ENCODE assay signal across 14 cellular contexts in genomic region chr15:98025237-98025636, GRCh38.
DNase-seq lines count a peak whose midpoint lies in the region; ATAC-seq and TF ChIP-seq lines count a peak whose summit lies in the region.
"Had no signal": no experiment of that assay in that cellular context is flagged by ENCODE, and none has a peak within 500 bp of the region (broad histone marks: within the 10 kb centered on the region; RNA-seq: fewer than 3 reads in every experiment).

No MANE protein-coding gene starts in this region.

- H3K4me1 ChIP-seq in mesendoderm (ENCODE audit: control insufficient read depth, low read depth, low read length), result no peaks in the 10 kb centered on the region
- peaks cover 0 to 3% (median 0%) of the 10 kb centered on the region in 4 donors for H3K4me1 ChIP-seq in stomach

- H3K18ac ChIP-seq in mesendoderm (ENCODE audit: low read length), result no peak overlapping the region

- DNase-seq in BJ (ENCODE audit: low read depth), result peak; percentile 64
- DNase-seq in LHCN-M2 (ENCODE audit: low read depth), result peak; percentile 48
- DNase-seq in epithelial cell of proximal tubule (ENCODE audit: low read depth), result peak; percentile 75
- peak; percentile 23 for DNase-seq in mesendoderm
- no peak for DNase-seq in NCI-H1930 (lab: John Stamatoyannopoulos, UW)
- DNase-seq in NCI-H2029 (lab: John Stamatoyannopoulos, UW), result no peak
- DNase-seq in stomach, result no peak
- DNase-seq: activated CD4-positive, CD25-positive, alpha-beta regulatory T cell treated with anti-CD3 and anti-CD28 coated beads, Interleukin-2, amount 50 U/mL, for 72 hours; activated CD8-positive, alpha-beta memory T cell treated with anti-CD3 and anti-CD28 coated beads, Interleukin-2, amount 50 U/mL, for 4 hours; central memory CD4-positive, alpha-beta T cell; MM.1S; substantia nigra had no signal

- H4K5ac ChIP-seq in mesendoderm (ENCODE audit: low read length), result no peak overlapping the region

- POLR2A ChIA-PET in BJ (lab: Charles Lee), result no interaction called here

- H3K4me3 ChIP-seq in BJ (ENCODE audit: low read depth, low read length) (no peak overlapping the region), epithelial cell of proximal tubule (ENCODE audit: low read depth, low read length) (no peak overlapping the region), mesendoderm (ENCODE audit: low read length) (no peak overlapping the region), stomach (no peak overlapping the region)
- H3K4me3 ChIP-seq: PC-9 had no signal

- no peak for ATAC-seq in HG02798 (IDR thresholded peaks at IDR 0.05; ENCODE audit: poor library complexity, unreplicated experiment)

- CTCF ChIA-PET in BJ (lab: Yijun Ruan, JAX), result no interaction called here

- no peak for TF ChIP-seq POLR2A in stomach (IDR thresholded peaks at IDR 0.05)

- no peak overlapping the region for H3K4ac ChIP-seq in mesendoderm (ENCODE audit: low read depth, low read length)

- H2BK5ac ChIP-seq in mesendoderm (ENCODE audit: low read length), result no peak overlapping the region

- no peak overlapping the region for H2BK120ac ChIP-seq in mesendoderm (ENCODE audit: low read depth, low read length)

- H3K56ac ChIP-seq in mesendoderm (ENCODE audit: low read length), result no peak overlapping the region

- H3K4me2 ChIP-seq in mesendoderm (ENCODE audit: low read length), result no peak overlapping the region
- H3K4me2 ChIP-seq: PC-9 had no signal

- no peak for TF ChIP-seq EP300 in stomach (IDR thresholded peaks at IDR 0.05)

- no CpG with 5 or more reads among the region's 2 CpGs for WGBS in mesendoderm (ENCODE audit: extremely low coverage, insufficient coverage, low lambda C conversion rate)
- 45 to 69% (median 67%) methylated on average over 2 of the region's 2 CpGs for WGBS in stomach, 5 donors

- no peak overlapping the region for H4K8ac ChIP-seq in mesendoderm (ENCODE audit: low read depth, low read length)

- no peak overlapping the region for H2AK5ac ChIP-seq in mesendoderm (ENCODE audit: low read length)

- H3K79me1 ChIP-seq in mesendoderm (ENCODE audit: low read length), result no peaks in the 10 kb centered on the region

- H3K9ac ChIP-seq in mesendoderm (ENCODE audit: low read length), result no peak overlapping the region

- H2BK15ac ChIP-seq in mesendoderm (replicated peaks; ENCODE audit: low read depth), result no peak overlapping the region

- no peaks in the 10 kb centered on the region for H3K79me2 ChIP-seq in mesendoderm (ENCODE audit: control insufficient read depth, insufficient read depth, low read length)

- intact Hi-C loops in stomach (cut with DNase I; ENCODE audit: low total_unique reads), result no loop called here

- H3K27me3 ChIP-seq in BJ (ENCODE audit: control insufficient read depth, insufficient read depth, low read length) (no peaks in the 10 kb centered on the region), mesendoderm (ENCODE audit: insufficient read depth, low read length, poor library complexity) (no peaks in the 10 kb centered on the region), stomach (no peaks in the 10 kb centered on the region)

- no peak overlapping the region for H3K23ac ChIP-seq in mesendoderm (ENCODE audit: low read length)

- TF ChIP-seq CTCF in BJ (IDR thresholded peaks at IDR 0.05; ENCODE audit: insufficient read depth, low read depth, low read length) (no peak), epithelial cell of proximal tubule (conservative IDR thresholded peaks at IDR 0.05; ENCODE audit: low read depth, low read length) (no peak), stomach (IDR thresholded peaks at IDR 0.05) (no peak)

- H3K36me3 ChIP-seq in BJ (ENCODE audit: control insufficient read depth, insufficient read depth, low read length), result no peaks in the 10 kb centered on the region
- no peaks in the 10 kb centered on the region for H3K36me3 ChIP-seq in mesendoderm (ENCODE audit: control insufficient read depth, insufficient read depth, low read length)
- H3K36me3 ChIP-seq in stomach, result no peaks in the 10 kb centered on the region

- H3K9me3 ChIP-seq in stomach, result no peaks in the 10 kb centered on the region

- H3K27ac ChIP-seq in mesendoderm (ENCODE audit: low read depth, low read length), result no peak overlapping the region
- no peak overlapping the region for H3K27ac ChIP-seq in stomach
- H3K27ac ChIP-seq: PC-9 had no signal

Comparison
In these comparisons a context has a peak if more than half of its experiments do, and no peak if none do; other contexts are left out.
1. DNase-seq: peak in BJ (single experiment), LHCN-M2 (single experiment), epithelial cell of proximal tubule (single experiment) and mesendoderm (single experiment); none in NCI-H1930 (0 of 2), NCI-H2029 (single experiment) and stomach (single experiment).